11 cellular contexts compared by ENCODE assay signal in the genomic region with DNA sequence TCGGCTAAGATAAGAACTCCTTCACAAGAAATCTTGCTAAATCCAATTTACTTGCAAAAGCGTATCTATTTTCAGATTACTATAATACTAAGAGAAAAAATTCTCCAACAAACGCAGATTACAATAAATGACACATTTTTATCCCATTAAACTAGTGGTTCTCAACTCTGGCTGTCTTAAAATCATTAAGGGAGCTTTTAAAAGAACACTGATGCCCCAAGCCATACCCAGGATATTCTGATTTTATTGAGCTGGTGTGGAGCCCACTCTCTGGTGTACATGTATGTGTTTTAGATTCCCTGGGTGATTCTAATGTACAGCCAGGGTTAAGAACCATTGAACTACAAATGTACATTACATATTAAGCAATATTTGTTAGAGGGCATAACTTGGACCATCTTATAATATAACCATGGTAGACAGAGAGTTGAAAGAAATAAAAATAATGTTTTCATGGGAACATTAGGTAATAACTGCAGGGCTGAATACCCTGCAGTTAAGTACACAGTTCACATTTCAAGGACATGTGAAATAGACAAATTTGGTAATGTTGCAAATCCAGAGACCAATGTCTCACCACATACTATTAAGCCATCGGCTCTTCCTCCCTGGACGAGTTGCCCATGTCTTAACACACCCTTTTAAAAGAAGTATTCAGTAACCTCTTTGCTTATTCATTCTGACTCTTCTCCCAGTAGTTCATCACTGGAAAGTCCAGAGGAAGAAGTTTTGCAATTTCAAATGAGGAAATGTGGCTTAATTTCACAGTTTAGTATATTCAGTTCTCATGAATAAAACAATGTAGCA. TPM values are rescaled to one million over a fixed set of nuclear protein-coding genes. Genes with fewer than 3 reads are reported as not detected.
DNase-seq lines count a peak whose midpoint lies in the region; ATAC-seq, FAIRE-seq and TF ChIP-seq lines count a peak whose summit lies in the region.
"Had no signal": no experiment of that assay in that cellular context is flagged by ENCODE, and none has a peak within 500 bp of the region (broad histone marks: within the 10 kb centered on the region; RNA-seq: fewer than 3 reads in every experiment).

No MANE protein-coding gene starts in this region.

- no peak overlapping the region for H2AFZ ChIP-seq in HepG2 (ENCODE audit: low read length)

- CTCF ChIA-PET in A549 (lab: Yijun Ruan, JAX): no interaction called here
- CTCF ChIA-PET in HepG2 (lab: Yijun Ruan, JAX; ENCODE audit: low intra/inter-chr PET ratio, low total read pairs): no interaction called here

- no peaks in the 10 kb centered on the region for H3K9me3 ChIP-seq in A549
- no peaks in the 10 kb centered on the region for H3K9me3 ChIP-seq in HepG2 (ENCODE audit: low read length)
- no peaks in the 10 kb centered on the region for H3K9me3 ChIP-seq in SJCRH30 (replicated peaks)
- H3K9me3 ChIP-seq: BLaER1 had no signal

- intact Hi-C loops in HepG2 (cut with micrococcal nuclease; ENCODE audit: unreplicated experiment): loop anchor here (1.0 to 2.0 kb wide), 2 partner anchors 13 to 49 kb away; no protein-coding TSS in a partner anchor

- FAIRE-seq in A549 (lab: Jason Lieb, UNC) (peak; percentile 78), HepG2 (lab: Jason Lieb, UNC) (peak; percentile 99)

- POLR2A ChIA-PET in A549 (lab: Yijun Ruan, JAX) (interaction anchor here (0.6 to 1.7 kb wide), 6 partner anchors 16 to 159 kb away, joined by 3 to 10 read pairs (median 4); partner anchors contain the start of gene PTPN12), HepG2 (lab: Yijun Ruan, JAX) (interaction anchor here (0.9 to 3.6 kb wide), 10 partner anchors 6 to 286 kb away, joined by 3 to 25 read pairs (median 5); partner anchors contain the start of genes GSAP and RSBN1L)

- peak; percentile 79 to 84 for ATAC-seq in A549
- peak; percentile 83 for ATAC-seq in HepG2
- no peak for ATAC-seq in GM21515 (IDR thresholded peaks at IDR 0.05; ENCODE audit: unreplicated experiment)
- ATAC-seq in HG02870 (IDR thresholded peaks at IDR 0.05; ENCODE audit: unreplicated experiment): no peak

- H3K27me3 ChIP-seq in brain microvascular endothelial cell (replicated peaks) (no peaks in the 10 kb centered on the region), HepG2 (ENCODE audit: control insufficient read depth in 1 of 2, insufficient read depth in 2 of 2, low read length in 2 of 2) (no peaks in the 10 kb centered on the region), SJCRH30 (no peaks in the 10 kb centered on the region)
- H3K27me3 ChIP-seq: BLaER1 had no signal

- TF ChIP-seq POLR2A in A549 (IDR thresholded peaks at IDR 0.05; ENCODE audit: low read length) (no peak), HepG2 (IDR thresholded peaks at IDR 0.05; ENCODE audit: insufficient read depth in 1 of 2, low read depth in 2 of 2, low read length in 2 of 2) (peak in 1 of 2 experiments; percentile 62; a peak in 1 of 4 replicates)

- TF ChIP-seq CTCF in A549 (IDR thresholded peaks at IDR 0.05) (no peak), brain microvascular endothelial cell (IDR thresholded peaks at IDR 0.05; ENCODE audit: low read depth, low read length, missing control alignments) (no peak), HepG2 (CRISPR knock-in tag; IDR thresholded peaks at IDR 0.05) (no peak)

- no TSS peak for BruUV-seq in HepG2 (replicated peaks; lab: Mats Ljungman, UMichigan)

- H3K4me1 ChIP-seq in A549 (peaks cover 75% of the 10 kb centered on the region), HepG2 (ENCODE audit: insufficient read depth, low read length) (peaks cover 88% of the 10 kb centered on the region), SJCRH30 (no peaks in the 10 kb centered on the region; the same call in 1 of the 2 replicates)

- peak in 1 of 2 experiments; percentile 83 for DNase-seq in A549 (ENCODE audit: low read depth in 1 of 2, low spot score in 1 of 2)
- DNase-seq in Kasumi-1 (lab: John Stamatoyannopoulos, UW): peak; percentile 12 to 25
- peak; percentile 49 for DNase-seq in brain microvascular endothelial cell
- peak; percentile 95 for DNase-seq in HepG2 (ENCODE audit: low spot score)
- DNase-seq in SJCRH30: no peak
- DNase-seq in COR-L47 (lab: John Stamatoyannopoulos, UW): no peak
- DNase-seq: hypothalamus, NCI-H1930 had no signal

- no peaks in the 10 kb centered on the region for H3K36me3 ChIP-seq in brain microvascular endothelial cell (replicated peaks)
- no peaks in the 10 kb centered on the region for H3K36me3 ChIP-seq in HepG2 (replicated peaks in 1 of 2; ENCODE audit: control insufficient read depth in 1 of 2, insufficient read depth in 2 of 2, low read length in 2 of 2)
- H3K36me3 ChIP-seq in SJCRH30: no peaks in the 10 kb centered on the region
- H3K36me3 ChIP-seq: BLaER1 had no signal

- H3K4me2 ChIP-seq in A549 (peak overlapping the region; percentile 81), HepG2 (ENCODE audit: low read depth, low read length) (peak overlapping the region; percentile 67)
- H3K4me2 ChIP-seq: BLaER1 had no signal

- H3K4me3 ChIP-seq in A549: peak overlapping the region; percentile 29; the same call in 1 of the 3 replicates
- no peak overlapping the region for H3K4me3 ChIP-seq in brain microvascular endothelial cell (ENCODE audit: low read depth, low read length)
- peak overlapping the region; percentile 15 to 49 (median 16); a peak in 4 of 6 replicates for H3K4me3 ChIP-seq in HepG2 (replicated peaks in 1 of 3; ENCODE audit: insufficient read depth in 1 of 3, low read depth in 2 of 3, low read length in 3 of 3)
- H3K4me3 ChIP-seq in SJCRH30: no peak overlapping the region
- H3K4me3 ChIP-seq: BLaER1 had no signal

- peak overlapping the region; percentile 78 for H3K9ac ChIP-seq in HepG2 (ENCODE audit: insufficient read depth, low read depth, low read length)
- H3K9ac ChIP-seq: BLaER1 had no signal

- WGBS in A549 (ENCODE audit: missing lambda C conversion rate): 17% methylated on average over 5 of the region's 5 CpGs
- 0% methylated on average over 5 of the region's 5 CpGs for WGBS in HepG2 (ENCODE audit: low lambda C conversion rate)

- in situ Hi-C loops in brain microvascular endothelial cell (cut with HindIII; ENCODE audit: low pct_ligation_motif_present, low sequenced_read_pairs) (no loop called here), HepG2 (cut with HindIII; ENCODE audit: extremely low pct_ligation_motif_present, low pct_unique_long_range_greater_than_20kb) (no loop called here)

- no peaks in the 10 kb centered on the region for H4K20me1 ChIP-seq in HepG2 (ENCODE audit: insufficient read depth, low read length)
- H4K20me1 ChIP-seq: BLaER1 had no signal

- TF ChIP-seq RAD21 in A549 (conservative IDR thresholded peaks at IDR 0.05 in 1 of 2, IDR thresholded peaks at IDR 0.05 in 1 of 2) (no peak), HepG2 (CRISPR knock-in tag; IDR thresholded peaks at IDR 0.05) (no peak)

- H3K27ac ChIP-seq in A549: peak overlapping the region; percentile 87 to 96
- H3K27ac ChIP-seq in brain microvascular endothelial cell: peak overlapping the region; percentile 83
- H3K27ac ChIP-seq in HepG2 (ENCODE audit: extremely low read length, insufficient read depth, low read length): peak overlapping the region; percentile 96
- H3K27ac ChIP-seq in SJCRH30: no peak overlapping the region
- H3K27ac ChIP-seq: BLaER1 had no signal

- peaks cover 48% of the 10 kb centered on the region for H3K79me2 ChIP-seq in HepG2 (ENCODE audit: insufficient read depth, low read length)

- TF ChIP-seq EP300 in A549 (IDR thresholded peaks at IDR 0.05) (peak; percentile 72 to 86; a peak in 3 of 5 replicates), HepG2 (IDR thresholded peaks at IDR 0.05; ENCODE audit: low read depth in 2 of 2, low read length in 2 of 2) (peak; percentile 69 to 97; a peak in 3 of 4 replicates), HepG2 (CRISPR knock-in tag; IDR thresholded peaks at IDR 0.05; ENCODE audit: borderline replicate concordance) (peak; percentile 91)

TF ChIP-seq in A549, 52 proteins besides CTCF, POLR2A, EP300 and RAD21 (continues in another document):
- peak; percentile 87 for TF ChIP-seq HES2 (IDR thresholded peaks at IDR 0.05)

TF ChIP-seq in HepG2, 621 proteins besides CTCF, POLR2A, EP300 and RAD21 (continues in another document):
- TF ChIP-seq KAT2B (IDR thresholded peaks at IDR 0.05; ENCODE audit: borderline replicate concordance, low read depth, low read length) (no peak), NFE2L2 (IDR thresholded peaks at IDR 0.05; ENCODE audit: low read length) (peak; percentile 45; the same call in 1 of the 2 replicates), KDM6A (CRISPR knock-in tag; IDR thresholded peaks at IDR 0.05; ENCODE audit: low read depth) (no peak), ELF4 (CRISPR knock-in tag; IDR thresholded peaks at IDR 0.05; ENCODE audit: borderline replicate concordance) (no peak)

RNA-seq across cellular contexts. Expression of gene GSAP, which starts 6.2 kb away (rescaled TPM):
- polyA plus RNA-seq in A549 (2011; rRNA removed) (18.6 and 22.6 TPM in 2 replicates), A549 (2017; fragmentation: RNase III; extraction: RNeasy Plus Mini Kit Qiagen cat#74134 plus additional on column Dnase treatment) (4.1 to 4.9 TPM (median 4.7 TPM) in 3 replicates), HepG2 (2011; rRNA removed) (33.6 and 40.6 TPM in 2 replicates)
- 1.7 and 2.0 TPM in 2 replicates for polyA plus RNA-seq in A549 (2012; cell fraction: cytosol; rRNA removed)
- polyA plus RNA-seq in A549 (2012; cell fraction: nucleus; rRNA removed): 3.5 and 6.0 TPM in 2 replicates
- polyA minus RNA-seq in A549 (2011; rRNA and poly(A)+ RNA removed): 12.5 and 14.1 TPM in 2 replicates
- 15.6 and 34.6 TPM in 2 replicates for total RNA-seq in HepG2 (2016; rRNA removed; fragmentation: Illumina TruSeq; extraction: Trizol)
- 16.9 and 17.1 TPM in 2 replicates for total RNA-seq in HepG2 (2016; cell fraction: cytosol; rRNA removed; fragmentation: Illumina TruSeq; extraction: Trizol; ENCODE audit: low read depth)
- total RNA-seq in HepG2 (2016; cell fraction: insoluble cytoplasmic fraction; rRNA removed; fragmentation: Illumina TruSeq; extraction: Trizol): 17.6 and 34.6 TPM in 2 replicates
- 15.9 and 18.6 TPM in 2 replicates for total RNA-seq in HepG2 (2016; cell fraction: membrane; rRNA removed; fragmentation: Illumina TruSeq; extraction: Trizol)
- total RNA-seq in HepG2 (2016; cell fraction: nucleus; rRNA removed; fragmentation: Illumina TruSeq; extraction: Trizol): 83.9 and 97.3 TPM in 2 replicates
- polyA plus RNA-seq in HepG2 (2011; cell fraction: cytosol; rRNA removed): 6.9 and 7.5 TPM in 2 replicates
- 125 and 131 TPM in 2 replicates for polyA plus RNA-seq in HepG2 (2011; cell fraction: nucleus; rRNA removed)
- 13.4 and 21.8 TPM in 2 replicates for polyA plus RNA-seq in HepG2 (2012)
- 2.5 and 2.9 TPM in 2 replicates for polyA plus RNA-seq in HepG2 (2016; cell fraction: cytosol; fragmentation: Illumina TruSeq; extraction: Trizol; ENCODE audit: low read depth)
- 11.8 and 12.4 TPM in 2 replicates for polyA plus RNA-seq in HepG2 (2016; cell fraction: insoluble cytoplasmic fraction; fragmentation: Illumina TruSeq; extraction: Trizol; ENCODE audit: low read depth)
- 5.4 and 5.5 TPM in 2 replicates for polyA plus RNA-seq in HepG2 (2016; cell fraction: membrane; fragmentation: Illumina TruSeq; extraction: Trizol; ENCODE audit: low read depth)
- polyA plus RNA-seq in HepG2 (2016; cell fraction: nucleus; fragmentation: Illumina TruSeq; extraction: Trizol; ENCODE audit: insufficient read depth, low read depth): 116 and 121 TPM in 2 replicates
- polyA minus RNA-seq in HepG2 (2011; rRNA and poly(A)+ RNA removed; ENCODE audit: low replicate concordance): 28.9 TPM in 1 of 2 replicates, not detected in the other
- 5.1 and 7.3 TPM in 2 replicates for polyA minus RNA-seq in HepG2 (2011; cell fraction: cytosol; rRNA and poly(A)+ RNA removed)
- polyA minus RNA-seq in HepG2 (2011; cell fraction: nucleus; rRNA and poly(A)+ RNA removed): 126 and 129 TPM in 2 replicates
- not detected in 2 replicates for total RNA-seq in SJCRH30 (2014; rRNA removed; shearing (Covaris generic))

Comparison
In these comparisons a context has a peak if more than half of its experiments do, and no peak if none do; other contexts are left out.
1. ATAC-seq: peak in A549 (2 of 2) and HepG2 (single experiment); none in GM21515 (single experiment) and HG02870 (single experiment).
2. DNase-seq: peak in Kasumi-1 (2 of 2), brain microvascular endothelial cell (single experiment) and HepG2 (single experiment); none in SJCRH30 (0 of 2) and COR-L47 (single experiment).
3. H3K4me3 ChIP-seq: peak in A549 (single experiment) and HepG2 (3 of 3); none in brain microvascular endothelial cell (single experiment) and SJCRH30 (single experiment).
4. RNA of gene GSAP, which starts 6.2 kb away (total RNA-seq): 15.6 to 97.3 TPM in HepG2; not detected in SJCRH30; every median in the first group is over 10 times any median in the second.
5. Of the 38 proteins assayed by ChIP-seq in both HepG2 and A549: peak only in HepG2: CHD4 and HDAC2; only in A549: BCL3, JUN, JUNB and MAFK; in both: CEBPB, EP300, NFE2L2 and SMC3; in neither: 25; mixed calls (peak in some experiments, not most) for 3.